Comparison of ENCODE assay signal across 15 cellular contexts in the genomic region with DNA sequence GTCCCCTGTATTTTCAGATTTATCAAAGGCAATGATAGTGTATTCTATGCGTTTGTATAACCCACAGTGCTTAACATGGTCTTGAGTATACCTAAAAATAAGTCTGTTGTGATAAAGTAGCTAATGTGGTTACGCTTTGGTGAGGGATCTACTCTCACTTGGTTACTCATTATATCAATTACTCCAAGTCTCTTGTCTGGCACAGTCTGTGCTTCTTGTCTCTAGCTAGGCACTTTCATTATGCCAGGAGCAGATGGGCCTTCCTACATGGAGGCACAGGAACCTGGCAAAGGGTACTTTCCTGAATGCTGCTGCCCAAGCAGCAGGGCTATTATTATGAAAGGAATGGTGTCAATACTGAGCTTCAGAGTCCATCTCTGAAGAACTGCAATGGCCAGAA. TPM values are rescaled to one million over a fixed set of nuclear protein-coding genes. Genes with fewer than 3 reads are reported as not detected.
A peak's percentile ranks its signal among the peaks of the same experiment; 100 is the strongest.
DNase-seq lines count a peak whose midpoint lies in the region; ATAC-seq and TF ChIP-seq lines count a peak whose summit lies in the region.
"Had no signal": no experiment of that assay in that cellular context is flagged by ENCODE, and none has a peak within 500 bp of the region (broad histone marks: within the 10 kb centered on the region; RNA-seq: fewer than 3 reads in every experiment).

No MANE protein-coding gene starts in this region.

- H3K9ac ChIP-seq in BLaER1 treated with 17β-estradiol and CSF1 and Interleukin-3, amounts not matched to agents 10 nM and 100 nM = no peak overlapping the region

- no peak overlapping the region for H3K4me3 ChIP-seq in BLaER1 treated with 17β-estradiol and CSF1 and Interleukin-3, amounts not matched to agents 10 nM and 100 nM
- no peak overlapping the region for H3K4me3 ChIP-seq in heart right ventricle
- H3K4me3 ChIP-seq in gastrocnemius medialis = no peak overlapping the region
- no peak overlapping the region for H3K4me3 ChIP-seq in effector memory CD4-positive, alpha-beta T cell (ENCODE audit: insufficient read depth, low read depth, low read length, poor library complexity, severe bottlenecking)
- H3K4me3 ChIP-seq: transverse colon had no signal

- no peak for DNase-seq in central memory CD8-positive, alpha-beta T cell (ENCODE audit: low spot score in 2 of 2)
- no peak for DNase-seq in heart right ventricle
- DNase-seq in DMS153 (lab: John Stamatoyannopoulos, UW) = no peak
- no peak for DNase-seq in gastrocnemius medialis
- no peak for DNase-seq in effector memory CD4-positive, alpha-beta T cell
- DNase-seq: BE2C, NCI-H226, right cardiac atrium, transverse colon had no signal

- peak overlapping the region in 8 of 11 experiments; percentile 40 to 83 (median 76); a peak in 8 of 22 replicates for H3K27ac ChIP-seq in BLaER1 treated with 17β-estradiol and CSF1 and Interleukin-3, amounts not matched to agents 10 nM and 100 nM
- H3K27ac ChIP-seq in heart right ventricle (no peak overlapping the region), gastrocnemius medialis (no peak overlapping the region)
- no peak overlapping the region for H3K27ac ChIP-seq in effector memory CD4-positive, alpha-beta T cell (ENCODE audit: insufficient read depth, low read length, poor library complexity, severe bottlenecking)

- H3K27me3 ChIP-seq in BLaER1 treated with 17β-estradiol and CSF1 and Interleukin-3, amounts not matched to agents 10 nM and 100 nM = no peaks in the 10 kb centered on the region
- H3K27me3 ChIP-seq in heart right ventricle = no peaks in the 10 kb centered on the region
- no peaks in the 10 kb centered on the region for H3K27me3 ChIP-seq in gastrocnemius medialis
- H3K27me3 ChIP-seq in effector memory CD4-positive, alpha-beta T cell (replicated peaks; ENCODE audit: control insufficient read depth, insufficient read depth, low read length, poor library complexity, severe bottlenecking) = no peaks in the 10 kb centered on the region
- H3K27me3 ChIP-seq: BE2C, transverse colon had no signal

- peaks cover 0 to 6% (median 0%) of the 10 kb centered on the region in 11 experiments; a peak in 2 of 22 replicates for H3K36me3 ChIP-seq in BLaER1 treated with 17β-estradiol and CSF1 and Interleukin-3, amounts not matched to agents 10 nM and 100 nM
- no peaks in the 10 kb centered on the region for H3K36me3 ChIP-seq in heart right ventricle
- H3K36me3 ChIP-seq in gastrocnemius medialis = no peaks in the 10 kb centered on the region
- H3K36me3 ChIP-seq in effector memory CD4-positive, alpha-beta T cell (ENCODE audit: control insufficient read depth, insufficient read depth, low read length) = no peaks in the 10 kb centered on the region
- H3K36me3 ChIP-seq: BE2C, transverse colon had no signal

- in situ Hi-C loops in gastrocnemius medialis (cut with MboI; ENCODE audit: low sequenced_read_pairs in 4 of 4) = no loop called here

- peaks cover 73% of the 10 kb centered on the region for H3K4me1 Mint-ChIP-seq in central memory CD8-positive, alpha-beta T cell

- TF ChIP-seq POLR2A in gastrocnemius medialis (IDR thresholded peaks at IDR 0.05) = no peak

- peaks cover 11% of the 10 kb centered on the region for H3K36me3 Mint-ChIP-seq in central memory CD8-positive, alpha-beta T cell (ENCODE audit: insufficient read depth)

- H3K27ac Mint-ChIP-seq in central memory CD8-positive, alpha-beta T cell (ENCODE audit: low read depth) = peak overlapping the region; percentile 87
- H3K27ac Mint-ChIP-seq: activated T-helper 1 cell treated with anti-CD3 and anti-CD28 coated beads, Interleukin-12 subunit alpha, Interleukin-12 subunit beta, Interleukin-2, Interleukin-4 antibody, amounts not matched to agents 30 ng/mL and 10 ng/mL and 1 ng/mL, durations not matched to agents 14 hours and 24 hours and 36 hours had no signal

- ATAC-seq in GM18870 (IDR thresholded peaks at IDR 0.05; ENCODE audit: unreplicated experiment) = peak; percentile 27
- peak; percentile 35 for ATAC-seq in HG03064 (IDR thresholded peaks at IDR 0.05; ENCODE audit: low read depth, unreplicated experiment)
- ATAC-seq in central memory CD8-positive, alpha-beta T cell (replicated peaks; ENCODE audit: extremely low read depth, poor library complexity, severe bottlenecking) = no peak
- no peak for ATAC-seq in heart right ventricle
- ATAC-seq in gastrocnemius medialis = no peak
- ATAC-seq: esophagus mucosa, right cardiac atrium had no signal

- H3K4me3 Mint-ChIP-seq in central memory CD8-positive, alpha-beta T cell = peak overlapping the region; percentile 36
- H3K4me3 Mint-ChIP-seq: activated T-helper 1 cell treated with anti-CD3 and anti-CD28 coated beads, Interleukin-12 subunit alpha, Interleukin-12 subunit beta, Interleukin-2, Interleukin-4 antibody, amounts not matched to agents 30 ng/mL and 10 ng/mL and 1 ng/mL, durations not matched to agents 14 hours and 24 hours and 36 hours had no signal

- WGBS in heart right ventricle, 2 donors = 65 to 83% methylated on average over 2 of the region's 2 CpGs

- H4K20me1 ChIP-seq in BLaER1 treated with 17β-estradiol and CSF1 and Interleukin-3, amounts not matched to agents 10 nM and 100 nM = no peaks in the 10 kb centered on the region

- H3K4me2 ChIP-seq in BLaER1 treated with 17β-estradiol and CSF1 and Interleukin-3, amounts not matched to agents 10 nM and 100 nM = peak overlapping the region in 10 of 11 experiments; percentile 4 to 89 (median 50); a peak in 17 of 22 replicates

- peaks cover 0 to 12% (median 10%) of the 10 kb centered on the region in 11 experiments; a peak in 9 of 22 replicates for H3K9me3 ChIP-seq in BLaER1 treated with 17β-estradiol and CSF1 and Interleukin-3, amounts not matched to agents 10 nM and 100 nM (replicated peaks in 1 of 11)
- H3K9me3 ChIP-seq in heart right ventricle (no peaks in the 10 kb centered on the region), gastrocnemius medialis (no peaks in the 10 kb centered on the region)
- no peaks in the 10 kb centered on the region for H3K9me3 ChIP-seq in effector memory CD4-positive, alpha-beta T cell (ENCODE audit: control insufficient read depth, low read length)
- H3K9me3 ChIP-seq: BE2C, transverse colon had no signal

- peaks cover 52 to 79% (median 66%) of the 10 kb centered on the region in 10 experiments for H3K4me1 ChIP-seq in BLaER1 treated with 17β-estradiol and CSF1 and Interleukin-3, amounts not matched to agents 10 nM and 100 nM
- H3K4me1 ChIP-seq in heart right ventricle (peaks cover 0 to 40% (median 0%) of the 10 kb centered on the region in 9 donors), gastrocnemius medialis (no peaks in the 10 kb centered on the region)
- peaks cover 38% of the 10 kb centered on the region for H3K4me1 ChIP-seq in effector memory CD4-positive, alpha-beta T cell (ENCODE audit: control insufficient read depth, insufficient read depth, low read length, poor library complexity, severe bottlenecking)
- H3K4me1 ChIP-seq: BE2C had no signal

- H3K9me3 Mint-ChIP-seq in central memory CD8-positive, alpha-beta T cell = no peaks in the 10 kb centered on the region
- H3K9me3 Mint-ChIP-seq: activated T-helper 1 cell treated with anti-CD3 and anti-CD28 coated beads, Interleukin-12 subunit alpha, Interleukin-12 subunit beta, Interleukin-2, Interleukin-4 antibody, amounts not matched to agents 30 ng/mL and 10 ng/mL and 1 ng/mL, durations not matched to agents 14 hours and 24 hours and 36 hours had no signal

- no peaks in the 10 kb centered on the region for H3K27me3 Mint-ChIP-seq in central memory CD8-positive, alpha-beta T cell

- TF ChIP-seq CTCF in heart right ventricle (IDR thresholded peaks at IDR 0.05) (no peak), gastrocnemius medialis (IDR thresholded peaks at IDR 0.05 in 4 of 5, conservative IDR thresholded peaks at IDR 0.05 in 1 of 5) (no peak)

- intact Hi-C loops in heart right ventricle (cut with DNase I) = no loop called here
- intact Hi-C loops in gastrocnemius medialis (cut with DNase I; ENCODE audit: low total_unique reads) = no loop called here

RNA-seq across cellular contexts. Expression of a gene that starts 4.2 kb away (rescaled TPM):
- total RNA-seq in heart right ventricle (1 to 10 TPM in 1 of 10 donors, under 1 TPM in 9; 0.13 to 3.3 (median 0.56) TPM), gastrocnemius medialis (1 to 10 TPM in 1 of 4 donors, under 1 TPM in 3; 0.10 to 1.7 (median 0.63) TPM)
- polyA plus RNA-seq in heart right ventricle = under 1 TPM; 0.20 to 0.44 TPM

RNA-seq across cellular contexts. Expression of a gene that starts 11.7 kb away (rescaled TPM):
- total RNA-seq in heart right ventricle = under 1 TPM in 7 of 10 donors, not detected in 3; 0.05 to 0.28 (median 0.09) TPM
- under 1 TPM; 0.07 to 0.15 TPM for polyA plus RNA-seq in heart right ventricle
- under 1 TPM in 1 of 4 donors, not detected in 3; 0.32 TPM for total RNA-seq in gastrocnemius medialis
- total RNA-seq: RPMI7951 had no signal

RNA-seq across cellular contexts. Expression of a gene that starts 28.9 kb away (rescaled TPM):
- total RNA-seq in heart right ventricle = 10 to 100 TPM in 8 of 10 donors, 1 to 10 TPM in 2; 9.1 to 13.9 (median 11.5) TPM
- 10 to 100 TPM in 1 of 2 donors, 1 to 10 TPM in 1; 7.5 to 15.4 TPM for polyA plus RNA-seq in heart right ventricle
- total RNA-seq in gastrocnemius medialis = 10 to 100 TPM in 1 of 4 donors, 1 to 10 TPM in 3; 6.5 to 11.2 (median 8.4) TPM

RNA-seq across cellular contexts. Expression of a gene that starts 29.4 kb away (rescaled TPM):
- total RNA-seq in heart right ventricle (1 to 10 TPM in 9 of 10 donors, under 1 TPM in 1; 0.78 to 4.2 (median 2.1) TPM), gastrocnemius medialis (1 to 10 TPM; 1.4 to 3.3 (median 1.7) TPM)
- polyA plus RNA-seq in heart right ventricle = 1 to 10 TPM in 1 of 2 donors, under 1 TPM in 1; 0.59 to 1.8 TPM

RNA-seq across cellular contexts. Expression of a gene that starts 53.4 kb away (rescaled TPM):
- total RNA-seq in heart right ventricle (10 to 100 TPM; 42.6 to 91.0 (median 62.2) TPM), gastrocnemius medialis (10 to 100 TPM; 54.4 to 67.6 (median 60.0) TPM)
- 10 to 100 TPM in 1 of 2 donors, 1 to 10 TPM in 1; 7.8 to 10.7 TPM for polyA plus RNA-seq in heart right ventricle

Comparison
In these comparisons a context has a peak if more than half of its experiments do, and no peak if none do; other contexts are left out.
1. H3K27ac ChIP-seq: peak in BLaER1 treated with 17β-estradiol and CSF1 and Interleukin-3, amounts not matched to agents 10 nM and 100 nM (8 of 11); none in heart right ventricle (0 of 10), gastrocnemius medialis (0 of 4) and effector memory CD4-positive, alpha-beta T cell (single experiment).
2. ATAC-seq: peak in GM18870 (single experiment) and HG03064 (single experiment); none in central memory CD8-positive, alpha-beta T cell (single experiment), heart right ventricle (0 of 8) and gastrocnemius medialis (0 of 2).